10 cellular contexts compared by ENCODE assay signal in genomic region chr14:54653764-54654469, GRCh38.
DNase-seq lines count a peak whose midpoint lies in the region; ATAC-seq, FAIRE-seq and TF ChIP-seq lines count a peak whose summit lies in the region.
"Had no signal": no experiment of that assay in that cellular context is flagged by ENCODE, and none has a peak within 500 bp of the region (broad histone marks: within the 10 kb centered on the region; RNA-seq: fewer than 3 reads in every experiment).

No MANE protein-coding gene starts in this region.

- H3K4me2 ChIP-seq in GM23248 (ENCODE audit: unreplicated experiment) (peak overlapping the region; percentile 46), astrocyte (ENCODE audit: low read length) (peak overlapping the region; percentile 45)

- no peaks in the 10 kb centered on the region for H4K20me1 ChIP-seq in GM23248 (ENCODE audit: insufficient read depth)
- H4K20me1 ChIP-seq in astrocyte (ENCODE audit: insufficient read depth, low read length), result peaks cover 5% of the 10 kb centered on the region

- H3K4me3 ChIP-seq in GM23248 (no peak overlapping the region), astrocyte (ENCODE audit: insufficient read depth, low read depth, low read length) (no peak overlapping the region), right cardiac atrium (ENCODE audit: low read length) (no peak overlapping the region), gastrocnemius medialis (no peak overlapping the region)

- peak; percentile 66 for DNase-seq in GM23248
- DNase-seq in astrocyte (ENCODE audit: low read depth), result peak; percentile 91
- peak in 2 of 3 donors; percentile 37 to 69 for DNase-seq in right cardiac atrium
- DNase-seq in gastrocnemius medialis, result peak; percentile 49 to 77
- no peak for DNase-seq in NK-92 (lab: John Stamatoyannopoulos, UW; ENCODE audit: unreplicated experiment)
- DNase-seq in T-helper 17 cell, result no peak
- DNase-seq in NCI-H2171 (lab: John Stamatoyannopoulos, UW), result no peak
- DNase-seq: GF-D8, NCI-H526 treated with DMSO at 0.1 percent for 48 hours had no signal

- H3K4me1 ChIP-seq in GM23248 (ENCODE audit: insufficient read depth) (peaks cover 55% of the 10 kb centered on the region), astrocyte (ENCODE audit: insufficient read depth, low read length) (peaks cover 53% of the 10 kb centered on the region), right cardiac atrium (ENCODE audit: control insufficient read depth, insufficient read depth, low read length) (peaks cover 23% of the 10 kb centered on the region), gastrocnemius medialis (peaks cover 57 to 73% of the 10 kb centered on the region in 2 donors)

- H3K9me3 ChIP-seq in GM23248 (ENCODE audit: low read depth), result no peaks in the 10 kb centered on the region
- no peaks in the 10 kb centered on the region for H3K9me3 ChIP-seq in astrocyte (ENCODE audit: insufficient read depth, low read depth, low read length)
- H3K9me3 ChIP-seq in right cardiac atrium (ENCODE audit: control insufficient read depth, low read length), result no peaks in the 10 kb centered on the region
- H3K9me3 ChIP-seq in gastrocnemius medialis, result no peaks in the 10 kb centered on the region
- no peaks in the 10 kb centered on the region for H3K9me3 ChIP-seq in T-helper 17 cell (ENCODE audit: control insufficient read depth, low read length, poor library complexity, severe bottlenecking)

- H3F3A ChIP-seq in GM23248 (ENCODE audit: insufficient read depth), result peaks cover 54% of the 10 kb centered on the region

- no peak overlapping the region for H2AFZ ChIP-seq in GM23248
- no peak overlapping the region for H2AFZ ChIP-seq in astrocyte (ENCODE audit: low read depth, low read length)

- intact Hi-C loops in right cardiac atrium (cut with DNase I), result no loop called here
- intact Hi-C loops in gastrocnemius medialis (cut with DNase I; ENCODE audit: low total_unique reads), result loop anchor here (2.0 kb wide), 2 partner anchors 21 to 119 kb away; no protein-coding TSS in a partner anchor

- H3K27ac ChIP-seq in GM23248 (peak overlapping the region; percentile 89), astrocyte (ENCODE audit: low read depth, low read length) (peak overlapping the region; percentile 75), right cardiac atrium (ENCODE audit: low read length) (peak overlapping the region; percentile 84), gastrocnemius medialis (peak overlapping the region; percentile 83 to 85 (median 84))

- WGBS in GM23248 (ENCODE audit: low coverage in 1 of 2, low lambda C conversion rate in 2 of 2, missing lambda C conversion rate in 2 of 2), 2 experiments, result 44 to 46% methylated on average over 10 of the region's 10 CpGs
- WGBS in right cardiac atrium, result 44% methylated on average over 10 of the region's 10 CpGs

- H3K27ac Mint-ChIP-seq in astrocyte (ENCODE audit: unreplicated experiment), result peak overlapping the region; percentile 95
- no peak overlapping the region for H3K27ac Mint-ChIP-seq in T-helper 17 cell

- ATAC-seq in right cardiac atrium (peak; percentile 50 to 65), gastrocnemius medialis (peak; percentile 55 to 67), T-helper 17 cell (no peak), HG03097 (IDR thresholded peaks at IDR 0.05; ENCODE audit: low FRiP score, unreplicated experiment) (no peak)

- H3K4me3 Mint-ChIP-seq in astrocyte (ENCODE audit: unreplicated experiment) (peak overlapping the region; percentile 18), T-helper 17 cell (no peak overlapping the region)

- peaks cover 4% of the 10 kb centered on the region for H3K36me3 Mint-ChIP-seq in astrocyte (ENCODE audit: low read depth, unreplicated experiment)
- peaks cover 4% of the 10 kb centered on the region for H3K36me3 Mint-ChIP-seq in T-helper 17 cell (ENCODE audit: low read depth)

- H3K36me3 ChIP-seq in GM23248 (ENCODE audit: low read depth) (no peaks in the 10 kb centered on the region), astrocyte (ENCODE audit: insufficient read depth, low read length) (no peaks in the 10 kb centered on the region), gastrocnemius medialis (no peaks in the 10 kb centered on the region)

- in situ Hi-C loops in GM23248 (cut with MboI) (no loop called here), gastrocnemius medialis (cut with MboI; ENCODE audit: low sequenced_read_pairs in 4 of 4) (no loop called here)

- H3K27me3 ChIP-seq in GM23248 (replicated peaks; ENCODE audit: insufficient read depth) (no peaks in the 10 kb centered on the region), astrocyte (ENCODE audit: insufficient read depth, low read length) (no peaks in the 10 kb centered on the region), right cardiac atrium (ENCODE audit: control insufficient read depth, insufficient read depth) (no peaks in the 10 kb centered on the region), gastrocnemius medialis (no peaks in the 10 kb centered on the region)

- FAIRE-seq in astrocyte (lab: Jason Lieb, UNC), result no peak

- TF ChIP-seq POLR2A in gastrocnemius medialis (IDR thresholded peaks at IDR 0.05), result no peak

- peaks cover 83% of the 10 kb centered on the region for H3K79me2 ChIP-seq in GM23248 (ENCODE audit: insufficient read depth)
- H3K79me2 ChIP-seq in astrocyte (ENCODE audit: insufficient read depth, low read length), result peaks cover 57% of the 10 kb centered on the region

- H3K9ac ChIP-seq in GM23248 (peak overlapping the region; percentile 20), astrocyte (ENCODE audit: low read length) (peak overlapping the region; percentile 44)

- H3K9me2 ChIP-seq in GM23248 (ENCODE audit: insufficient read depth), result no peaks in the 10 kb centered on the region

- no peaks in the 10 kb centered on the region for H3K9me3 Mint-ChIP-seq in astrocyte (ENCODE audit: unreplicated experiment)

- no peak for TF ChIP-seq CTCF in astrocyte (IDR thresholded peaks at IDR 0.05; ENCODE audit: insufficient read depth, low read depth, low read length)
- TF ChIP-seq CTCF in gastrocnemius medialis (IDR thresholded peaks at IDR 0.05 in 4 of 5, conservative IDR thresholded peaks at IDR 0.05 in 1 of 5), result no peak

- H3K27me3 Mint-ChIP-seq in astrocyte (ENCODE audit: low read depth, unreplicated experiment) (no peaks in the 10 kb centered on the region), T-helper 17 cell (peaks cover 50% of the 10 kb centered on the region)

- H3K4me1 Mint-ChIP-seq in astrocyte (ENCODE audit: low read depth, unreplicated experiment) (peaks cover 44% of the 10 kb centered on the region), T-helper 17 cell (peaks cover 2% of the 10 kb centered on the region)

Comparison
In these comparisons a context has a peak if more than half of its experiments do, and no peak if none do; other contexts are left out.
1. DNase-seq: peak in GM23248 (single experiment), astrocyte (single experiment), right cardiac atrium (2 of 3) and gastrocnemius medialis (2 of 2); none in NK-92 (single experiment), T-helper 17 cell (0 of 3) and NCI-H2171 (single experiment).
2. ATAC-seq: peak in right cardiac atrium (2 of 2) and gastrocnemius medialis (2 of 2); none in T-helper 17 cell (single experiment) and HG03097 (single experiment).
3. Peak in every context shown above with its lines, with median percentiles within 50 percentile points of each other: H3K27ac ChIP-seq.